Comparison of ENCODE assay signal across 11 cellular contexts in the genomic region with DNA sequence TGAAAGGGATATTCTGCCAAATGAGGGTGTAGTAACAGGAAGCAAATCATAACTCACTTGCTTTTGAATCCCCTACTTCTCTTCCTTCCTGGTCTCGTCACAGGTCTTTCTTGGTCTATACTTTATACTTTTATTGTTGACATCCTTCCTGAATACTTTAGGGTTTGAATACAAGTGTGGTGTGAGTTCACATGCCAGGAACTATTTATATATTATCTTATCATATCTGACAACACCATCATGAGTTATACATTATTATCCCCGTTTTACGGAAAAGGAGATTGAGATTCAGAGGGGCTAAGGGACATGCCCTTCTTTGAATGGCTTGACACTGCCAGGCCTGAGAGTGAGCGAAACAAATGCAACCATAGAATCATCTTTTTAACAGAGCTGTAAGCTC. TPM values are rescaled to one million over a fixed set of nuclear protein-coding genes. Genes with fewer than 3 reads are reported as not detected.
"Had no signal": no experiment of that assay in that cellular context is flagged by ENCODE, and none has a peak within 500 bp of the region (broad histone marks: within the 10 kb centered on the region; RNA-seq: fewer than 3 reads in every experiment).

No MANE protein-coding gene starts in this region.

- H3K9me3 ChIP-seq: HAP-1 had no signal

- H3K4me1 ChIP-seq: HAP-1 had no signal

- H3K36me3 ChIP-seq: HAP-1 had no signal

- H3K9ac ChIP-seq: KMS-11 had no signal

- H3K4me2 ChIP-seq: KMS-11 had no signal

- DNase-seq: H7, HFFc6, KBM-7 had no signal

- H3K4me3 ChIP-seq: GM23338, HAP-1 had no signal

- ATAC-seq: GM23338, HCT116, HepG2 had no signal

- FAIRE-seq: HepG2 had no signal

- H3K27ac ChIP-seq: HL-60, KMS-11 had no signal

RNA-seq across cellular contexts. Expression of a gene that starts 33.0 kb away (rescaled TPM):
- total RNA-seq: GM23338, H7, HFFc6, HT1080 had no signal
- polyA plus RNA-seq: GM23338, IgD-negative memory B cell had no signal
